Comparison of ENCODE assay signal across 10 cellular contexts in genomic region chr10:84179059-84179710, GRCh38. TPM values are rescaled to one million over a fixed set of nuclear protein-coding genes. Genes with fewer than 3 reads are reported as not detected.
DNase-seq lines count a peak whose midpoint lies in the region; ATAC-seq and TF ChIP-seq lines count a peak whose summit lies in the region.
"Had no signal": no experiment of that assay in that cellular context is flagged by ENCODE, and none has a peak within 500 bp of the region (broad histone marks: within the 10 kb centered on the region; RNA-seq: fewer than 3 reads in every experiment).

No MANE protein-coding gene starts in this region.

- no peaks in the 10 kb centered on the region for H3K9me2 ChIP-seq in SK-N-SH

- no peak overlapping the region; a peak in 1 of 4 replicates for H3K27ac ChIP-seq in SK-N-SH (ENCODE audit: low read depth in 2 of 2, low read length in 1 of 2)
- H3K27ac ChIP-seq: C4-2B had no signal

- DNase-seq in SK-N-SH, result peak; percentile 74
- peak; percentile 46 for DNase-seq in islet precursor cell
- DNase-seq in H7, result no peak
- no peak for DNase-seq in NCI-H2107 (lab: John Stamatoyannopoulos, UW)

- H4K20me1 ChIP-seq in SK-N-SH (ENCODE audit: insufficient read depth), result no peaks in the 10 kb centered on the region

- H3K36me3 ChIP-seq in SK-N-SH (replicated peaks in 1 of 2; ENCODE audit: control insufficient read depth in 1 of 2, insufficient read depth in 2 of 2, low read length in 1 of 2) (no peaks in the 10 kb centered on the region), H7 (replicated peaks; ENCODE audit: control insufficient read depth, insufficient read depth, low read length) (no peaks in the 10 kb centered on the region)

- 0 out of 2 replicates have a peak, but pooled peaks have one; percentile 31 for TF ChIP-seq POLR2A in Raji (IDR thresholded peaks at IDR 0.05; ENCODE audit: insufficient read depth, low read depth, low read length)

- no peak for TF ChIP-seq EP300 in SK-N-SH (IDR thresholded peaks at IDR 0.05; ENCODE audit: borderline replicate concordance in 1 of 2, low read depth in 1 of 2, low read length in 1 of 2)

- H3K9me3 ChIP-seq in SK-N-SH, result no peaks in the 10 kb centered on the region

- no peak overlapping the region for H3K4me2 ChIP-seq in SK-N-SH

- WGBS in SK-N-SH (ENCODE audit: low lambda C conversion rate), result 44% methylated on average over 8 of the region's 12 CpGs

- POLR2A ChIA-PET in SK-N-SH (lab: Yijun Ruan, JAX), result no interaction called here

- H3K4me1 ChIP-seq in SK-N-SH (ENCODE audit: control insufficient read depth in 1 of 2, insufficient read depth in 2 of 2, low read depth in 1 of 2, low read length in 1 of 2), result peaks cover 0 to 8% of the 10 kb centered on the region in 2 experiments; a peak in 1 of 4 replicates

- H3F3A ChIP-seq in SK-N-SH (replicated peaks; ENCODE audit: insufficient read depth), result no peaks in the 10 kb centered on the region

- no peak overlapping the region for H2AFZ ChIP-seq in SK-N-SH (ENCODE audit: low read depth)

- TF ChIP-seq CTCF in SK-N-SH (IDR thresholded peaks at IDR 0.05), result no peak

- no peak overlapping the region for H3K9ac ChIP-seq in SK-N-SH

- no peak for TF ChIP-seq RAD21 in SK-N-SH (IDR thresholded peaks at IDR 0.05; ENCODE audit: low read length)

- no peaks in the 10 kb centered on the region for H3K79me2 ChIP-seq in SK-N-SH (ENCODE audit: insufficient read depth)

- no peak for ATAC-seq in SK-N-SH treated with all-trans-retinoic acid at 6 μM for 48 hours
- ATAC-seq in GM21381 (IDR thresholded peaks at IDR 0.05; ENCODE audit: unreplicated experiment), result peak; percentile 80
- peak; percentile 93 for ATAC-seq in HG03469 (IDR thresholded peaks at IDR 0.05; ENCODE audit: unreplicated experiment)

- CTCF ChIA-PET in SK-N-SH (lab: Yijun Ruan, JAX), result no interaction called here

- H3K27me3 ChIP-seq in SK-N-SH (ENCODE audit: insufficient read depth), result no peaks in the 10 kb centered on the region
- no peaks in the 10 kb centered on the region for H3K27me3 ChIP-seq in H7 (ENCODE audit: control insufficient read depth, insufficient read depth, low read length)

- no peak overlapping the region for H3K4me3 ChIP-seq in SK-N-SH (ENCODE audit: low read depth in 2 of 2, low read length in 1 of 2)
- H3K4me3 ChIP-seq in H7 (ENCODE audit: insufficient read depth, low read depth, low read length), result no peak overlapping the region

TF ChIP-seq in SK-N-SH, 30 proteins besides CTCF, POLR2A, EP300 and RAD21:
- TF ChIP-seq MXI1 (IDR thresholded peaks at IDR 0.05; ENCODE audit: low read depth, low read length), result peak; percentile 38; the same call in 1 of the 2 replicates
- TF ChIP-seq IRF3 (IDR thresholded peaks at IDR 0.05; ENCODE audit: low read depth, low read length), result no peak

TF ChIP-seq in SK-N-SH treated with all-trans-retinoic acid at 6 μM for 48 hours, 23 proteins besides CTCF, POLR2A, EP300 and RAD21:
- TF ChIP-seq BACH2 (CRISPR knock-in tag; IDR thresholded peaks at IDR 0.05; ENCODE audit: borderline replicate concordance) (no peak), ESRRG (CRISPR knock-in tag; IDR thresholded peaks at IDR 0.05) (no peak), OSR1 (CRISPR knock-in tag; IDR thresholded peaks at IDR 0.05) (no peak), SNAI2 (CRISPR knock-in tag; IDR thresholded peaks at IDR 0.05) (no peak), TSHZ2 (CRISPR knock-in tag; IDR thresholded peaks at IDR 0.05) (no peak), TOX (CRISPR knock-in tag; IDR thresholded peaks at IDR 0.05; ENCODE audit: borderline replicate concordance) (no peak), ZC3H10 (CRISPR knock-in tag; IDR thresholded peaks at IDR 0.05) (no peak), CSDC2 (CRISPR knock-in tag; IDR thresholded peaks at IDR 0.05) (no peak), ZNF8 (CRISPR knock-in tag; IDR thresholded peaks at IDR 0.05) (no peak), CREB5 (CRISPR knock-in tag; IDR thresholded peaks at IDR 0.05; ENCODE audit: low read depth) (no peak), PPARA (CRISPR knock-in tag; IDR thresholded peaks at IDR 0.05; ENCODE audit: borderline replicate concordance) (no peak), ARNTL (CRISPR knock-in tag; IDR thresholded peaks at IDR 0.05; ENCODE audit: borderline replicate concordance, low read depth) (no peak), TCF4 (CRISPR knock-in tag; IDR thresholded peaks at IDR 0.05; ENCODE audit: borderline replicate concordance) (no peak), ISL1 (CRISPR knock-in tag; IDR thresholded peaks at IDR 0.05) (no peak), ZFP30 (CRISPR knock-in tag; IDR thresholded peaks at IDR 0.05) (no peak), ZFP3 (CRISPR knock-in tag; IDR thresholded peaks at IDR 0.05) (no peak)

RNA-seq across cellular contexts. Expression of gene GPR15LG, which starts 5.6 kb away (rescaled TPM):
- polyA plus RNA-seq in SK-N-SH (2012; rRNA removed), result not detected in 2 replicates
- polyA plus RNA-seq in SK-N-SH (2012; cell fraction: cytosol; rRNA removed), result not detected in 2 replicates
- polyA plus RNA-seq in SK-N-SH (2012; cell fraction: nucleus; rRNA removed), result not detected in 2 replicates
- total RNA-seq in H7 (2014; rRNA removed; shearing (Covaris generic)), result not detected in 2 replicates
- total RNA-seq: neural crest cell had no signal

RNA-seq across cellular contexts. Expression of gene CDHR1, which starts 15.2 kb away (rescaled TPM):
- polyA plus RNA-seq in SK-N-SH (2012; rRNA removed), result 0.02 and 0.05 TPM in 2 replicates
- polyA plus RNA-seq in SK-N-SH (2012; cell fraction: cytosol; rRNA removed), result 0.05 and 0.10 TPM in 2 replicates
- polyA plus RNA-seq in SK-N-SH (2012; cell fraction: nucleus; rRNA removed), result 0.18 TPM in 2 replicates
- total RNA-seq in H7 (2014; rRNA removed; shearing (Covaris generic)), result 0.90 and 1.7 TPM in 2 replicates

RNA-seq across cellular contexts. Expression of gene GHITM, which starts 39.9 kb away (rescaled TPM):
- 113 and 172 TPM in 2 replicates for polyA plus RNA-seq in SK-N-SH (2012; rRNA removed)
- 165 and 168 TPM in 2 replicates for polyA plus RNA-seq in SK-N-SH (2012; cell fraction: cytosol; rRNA removed)
- polyA plus RNA-seq in SK-N-SH (2012; cell fraction: nucleus; rRNA removed), result 33.6 and 75.5 TPM in 2 replicates
- total RNA-seq in H7 (2014; rRNA removed; shearing (Covaris generic)), result 165 and 173 TPM in 2 replicates

RNA-seq across cellular contexts. Expression of gene LRIT2, which starts 46.2 kb away (rescaled TPM):
- polyA plus RNA-seq in SK-N-SH (2012; rRNA removed), result not detected in 2 replicates
- polyA plus RNA-seq in SK-N-SH (2012; cell fraction: cytosol; rRNA removed), result not detected in 2 replicates
- not detected in 2 replicates for polyA plus RNA-seq in SK-N-SH (2012; cell fraction: nucleus; rRNA removed)
- total RNA-seq in H7 (2014; rRNA removed; shearing (Covaris generic)), result not detected in 2 replicates
- total RNA-seq: neural crest cell had no signal

Comparison
In these comparisons a context has a peak if more than half of its experiments do, and no peak if none do; other contexts are left out.
1. DNase-seq: peak in SK-N-SH (single experiment) and islet precursor cell (single experiment); none in H7 (single experiment) and NCI-H2107 (single experiment).